Comparison of ENCODE assay signal across 19 cellular contexts in genomic region chr5:176174345-176175025, GRCh38.
DNase-seq lines count a peak whose midpoint lies in the region; ATAC-seq, FAIRE-seq and TF ChIP-seq lines count a peak whose summit lies in the region.
"Had no signal": no experiment of that assay in that cellular context is flagged by ENCODE, and none has a peak within 500 bp of the region (broad histone marks: within the 10 kb centered on the region; RNA-seq: fewer than 3 reads in every experiment).

No MANE protein-coding gene starts in this region.

- H3K27me3 Mint-ChIP-seq in activated CD8-positive, alpha-beta memory T cell treated with anti-CD3 and anti-CD28 coated beads, Interleukin-2, amount 10 ng/mL, durations not matched to agents 7 days and 5 days: peaks cover 35% of the 10 kb centered on the region
- H3K27me3 Mint-ChIP-seq in osteocyte (ENCODE audit: unreplicated experiment): peaks cover 11% of the 10 kb centered on the region
- peaks cover 35% of the 10 kb centered on the region for H3K27me3 Mint-ChIP-seq in activated naive CD4-positive, alpha-beta T cell treated with anti-CD3 and anti-CD28 coated beads, Interleukin-2, amount 10 ng/mL, durations not matched to agents 7 days and 5 days

- peak; percentile 31 for DNase-seq in activated CD8-positive, alpha-beta memory T cell treated with anti-CD3 and anti-CD28 coated beads, Interleukin-2, amount 10 ng/mL, durations not matched to agents 7 days and 5 days
- no peak for DNase-seq in activated CD8-positive, alpha-beta memory T cell treated with anti-CD3 and anti-CD28 coated beads for 24 hours
- DNase-seq in islet precursor cell (peak; percentile 41), osteocyte (ENCODE audit: extremely low spot score, unreplicated experiment) (peak; percentile 67), GM19239 (ENCODE audit: insufficient read length, low spot score) (no peak), A172 (ENCODE audit: low spot score) (no peak)
- DNase-seq in activated naive CD4-positive, alpha-beta T cell treated with anti-CD3 and anti-CD28 coated beads, Interleukin-2, amount 10 ng/mL, durations not matched to agents 7 days and 5 days: no peak
- DNase-seq: 8988T; C1 segment of cervical spinal cord; CD4-positive, CD25-positive, alpha-beta regulatory T cell; CD8-positive, alpha-beta memory T cell; COR-L47; DMS 273 treated with DMSO at 0.1 percent for 48 hours; DMS53; DND-41; EL had no signal

- H3K27ac Mint-ChIP-seq in activated CD8-positive, alpha-beta memory T cell treated with anti-CD3 and anti-CD28 coated beads, Interleukin-2, amount 10 ng/mL, durations not matched to agents 7 days and 5 days: no peak overlapping the region
- no peak overlapping the region for H3K27ac Mint-ChIP-seq in osteocyte (ENCODE audit: unreplicated experiment)
- no peak overlapping the region for H3K27ac Mint-ChIP-seq in activated naive CD4-positive, alpha-beta T cell treated with anti-CD3 and anti-CD28 coated beads, Interleukin-2, amount 10 ng/mL, durations not matched to agents 7 days and 5 days
- H3K27ac Mint-ChIP-seq: B cell; CD4-positive, CD25-positive, alpha-beta regulatory T cell; CD8-positive, alpha-beta memory T cell had no signal

- H3K36me3 Mint-ChIP-seq in activated CD8-positive, alpha-beta memory T cell treated with anti-CD3 and anti-CD28 coated beads, Interleukin-2, amount 10 ng/mL, durations not matched to agents 7 days and 5 days: no peaks in the 10 kb centered on the region
- H3K36me3 Mint-ChIP-seq in osteocyte (ENCODE audit: unreplicated experiment): no peaks in the 10 kb centered on the region
- H3K36me3 Mint-ChIP-seq in activated naive CD4-positive, alpha-beta T cell treated with anti-CD3 and anti-CD28 coated beads, Interleukin-2, amount 10 ng/mL, durations not matched to agents 7 days and 5 days: no peaks in the 10 kb centered on the region
- H3K36me3 Mint-ChIP-seq: CD4-positive, CD25-positive, alpha-beta regulatory T cell had no signal

- no peak overlapping the region for H3K4me3 Mint-ChIP-seq in activated CD8-positive, alpha-beta memory T cell treated with anti-CD3 and anti-CD28 coated beads, Interleukin-2, amount 10 ng/mL, durations not matched to agents 7 days and 5 days
- H3K4me3 Mint-ChIP-seq in osteocyte (ENCODE audit: unreplicated experiment): no peak overlapping the region
- no peak overlapping the region for H3K4me3 Mint-ChIP-seq in activated naive CD4-positive, alpha-beta T cell treated with anti-CD3 and anti-CD28 coated beads, Interleukin-2, amount 10 ng/mL, durations not matched to agents 7 days and 5 days
- H3K4me3 Mint-ChIP-seq: B cell; CD4-positive, CD25-positive, alpha-beta regulatory T cell; CD8-positive, alpha-beta memory T cell had no signal

- CTCF ChIA-PET in activated CD8-positive, alpha-beta memory T cell treated with anti-CD3 and anti-CD28 coated beads, Interleukin-2, amount 10 ng/mL, durations not matched to agents 7 days and 5 days (lab: Charles Lee): no interaction called here
- CTCF ChIA-PET in activated naive CD4-positive, alpha-beta T cell treated with anti-CD3 and anti-CD28 coated beads, Interleukin-2, amount 10 ng/mL, durations not matched to agents 7 days and 5 days (lab: Charles Lee): no interaction called here

- no peak for FAIRE-seq in GM19239 (lab: Jason Lieb, UNC)
- FAIRE-seq: GM12878, H1 had no signal

- H3K4me1 Mint-ChIP-seq in activated CD8-positive, alpha-beta memory T cell treated with anti-CD3 and anti-CD28 coated beads, Interleukin-2, amount 10 ng/mL, durations not matched to agents 7 days and 5 days: no peaks in the 10 kb centered on the region
- H3K4me1 Mint-ChIP-seq in osteocyte (ENCODE audit: unreplicated experiment): no peaks in the 10 kb centered on the region
- no peaks in the 10 kb centered on the region for H3K4me1 Mint-ChIP-seq in activated naive CD4-positive, alpha-beta T cell treated with anti-CD3 and anti-CD28 coated beads, Interleukin-2, amount 10 ng/mL, durations not matched to agents 7 days and 5 days
- H3K4me1 Mint-ChIP-seq: B cell had no signal

- ATAC-seq in activated CD8-positive, alpha-beta memory T cell treated with anti-CD3 and anti-CD28 coated beads, Interleukin-2, amount 10 ng/mL, durations not matched to agents 7 days and 5 days: no peak
- ATAC-seq: GM12878 had no signal

- H3K9me3 Mint-ChIP-seq in activated CD8-positive, alpha-beta memory T cell treated with anti-CD3 and anti-CD28 coated beads, Interleukin-2, amount 10 ng/mL, durations not matched to agents 7 days and 5 days (ENCODE audit: low read depth): no peaks in the 10 kb centered on the region
- H3K9me3 Mint-ChIP-seq in osteocyte (ENCODE audit: unreplicated experiment): peaks cover 4% of the 10 kb centered on the region
- H3K9me3 Mint-ChIP-seq in activated naive CD4-positive, alpha-beta T cell treated with anti-CD3 and anti-CD28 coated beads, Interleukin-2, amount 10 ng/mL, durations not matched to agents 7 days and 5 days: no peaks in the 10 kb centered on the region

- no peak for TF ChIP-seq CTCF in osteocyte (IDR thresholded peaks at IDR 0.05)

Comparison
In these comparisons a context has a peak if more than half of its experiments do, and no peak if none do; other contexts are left out.
1. DNase-seq: peak in activated CD8-positive, alpha-beta memory T cell treated with anti-CD3 and anti-CD28 coated beads, Interleukin-2, amount 10 ng/mL, durations not matched to agents 7 days and 5 days (single experiment), islet precursor cell (single experiment) and osteocyte (single experiment); none in activated CD8-positive, alpha-beta memory T cell treated with anti-CD3 and anti-CD28 coated beads for 24 hours (single experiment), GM19239 (single experiment), activated naive CD4-positive, alpha-beta T cell treated with anti-CD3 and anti-CD28 coated beads, Interleukin-2, amount 10 ng/mL, durations not matched to agents 7 days and 5 days (single experiment) and A172 (single experiment).